In genomic region chr11:45848654-45849081, GRCh38 we compare ENCODE assay signal across 8 cellular contexts.
DNase-seq lines count a peak whose midpoint lies in the region; ATAC-seq and TF ChIP-seq lines count a peak whose summit lies in the region.

No MANE protein-coding gene starts in this region.

- H3K4me3 ChIP-seq in GM06990 (replicated peaks; ENCODE audit: low read depth, low read length) (peak overlapping the region; percentile 95; the same call in 1 of the 2 replicates), SK-N-MC (peak overlapping the region; percentile 95), foreskin fibroblast (ENCODE audit: low read depth in 1 of 2, low read length in 2 of 2) (peak overlapping the region; percentile 92 to 95), skeletal muscle cell (ENCODE audit: low read depth, low read length) (peak overlapping the region; percentile 87), brain microvascular endothelial cell (ENCODE audit: low read depth, low read length) (no peak overlapping the region)

- H3K9ac ChIP-seq in SK-N-MC (ENCODE audit: insufficient read length): no peak overlapping the region

- in situ Hi-C loops in brain microvascular endothelial cell (cut with HindIII; ENCODE audit: low pct_ligation_motif_present, low sequenced_read_pairs): no loop called here

- ATAC-seq in GM21528 (IDR thresholded peaks at IDR 0.05; ENCODE audit: low FRiP score, unreplicated experiment): no peak
- no peak for ATAC-seq in HG03439 (IDR thresholded peaks at IDR 0.05; ENCODE audit: unreplicated experiment)

- H3K9me3 ChIP-seq in SK-N-MC (ENCODE audit: low read depth, low read length): no peaks in the 10 kb centered on the region

- H3K36me3 ChIP-seq in GM06990 (ENCODE audit: control insufficient read depth, insufficient read depth, low read length) (no peaks in the 10 kb centered on the region), SK-N-MC (ENCODE audit: insufficient read depth, low read length) (no peaks in the 10 kb centered on the region), brain microvascular endothelial cell (replicated peaks) (no peaks in the 10 kb centered on the region)

- no peak for TF ChIP-seq CTCF in GM06990 (IDR thresholded peaks at IDR 0.05; ENCODE audit: insufficient read depth, low read length, poor library complexity, severe bottlenecking)
- no peak for TF ChIP-seq CTCF in foreskin fibroblast (IDR thresholded peaks at IDR 0.05; ENCODE audit: low read depth, low read length)
- TF ChIP-seq CTCF in brain microvascular endothelial cell (IDR thresholded peaks at IDR 0.05; ENCODE audit: low read depth, low read length, missing control alignments): no peak

- DNase-seq in GM06990 (ENCODE audit: extremely low read depth, insufficient read length) (no peak), SK-N-MC (ENCODE audit: low read depth, low spot score) (no peak), foreskin fibroblast (no peak), skeletal muscle cell (ENCODE audit: low read depth) (no peak), brain microvascular endothelial cell (no peak), NCI-H446 (lab: John Stamatoyannopoulos, UW) (no peak)

- H3K27ac ChIP-seq in SK-N-MC (no peak overlapping the region), brain microvascular endothelial cell (no peak overlapping the region)

- H3K27me3 ChIP-seq in GM06990 (replicated peaks; ENCODE audit: control insufficient read depth, insufficient read depth, low read length) (no peaks in the 10 kb centered on the region), brain microvascular endothelial cell (replicated peaks) (no peaks in the 10 kb centered on the region)
